21 cellular contexts compared by ENCODE assay signal in the genomic region with DNA sequence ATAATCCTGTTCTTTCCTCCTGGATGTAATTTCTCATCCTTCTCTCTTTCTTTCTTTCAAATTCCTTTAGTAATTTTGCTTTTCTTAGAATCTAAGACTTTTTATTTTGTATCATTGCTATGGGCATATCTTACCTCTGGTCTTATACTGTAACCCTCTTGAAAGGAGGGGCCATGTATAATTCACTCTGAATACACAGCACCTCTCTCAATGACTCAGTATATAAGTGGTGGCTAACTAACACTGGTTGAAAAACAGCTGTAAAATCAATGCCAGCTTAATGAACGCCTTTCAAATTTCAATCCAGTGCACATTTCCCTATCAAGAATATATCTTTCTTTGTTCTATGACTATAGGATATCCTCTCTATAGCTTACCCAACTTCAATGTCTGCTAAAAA. TPM values are rescaled to one million over a fixed set of nuclear protein-coding genes. Genes with fewer than 3 reads are reported as not detected.
DNase-seq lines count a peak whose midpoint lies in the region; ATAC-seq and TF ChIP-seq lines count a peak whose summit lies in the region.
"Had no signal": no experiment of that assay in that cellular context is flagged by ENCODE, and none has a peak within 500 bp of the region (broad histone marks: within the 10 kb centered on the region; RNA-seq: fewer than 3 reads in every experiment).

No MANE protein-coding gene starts in this region.

- peaks cover 9% of the 10 kb centered on the region; the same call in 1 of the 2 replicates for H3F3A ChIP-seq in MM.1S (ENCODE audit: insufficient read depth, low read length)

- peak overlapping the region; percentile 69 for H3K27ac Mint-ChIP-seq in activated naive CD4-positive, alpha-beta T cell treated with anti-CD3 and anti-CD28 coated beads for 36 hours
- H3K27ac Mint-ChIP-seq: CD4-positive, CD25-positive, alpha-beta regulatory T cell had no signal

- H3K79me2 ChIP-seq in MM.1S (ENCODE audit: low read length), result no peaks in the 10 kb centered on the region

- intact Hi-C loops in activated naive CD4-positive, alpha-beta T cell treated with anti-CD3 and anti-CD28 coated beads for 36 hours (cut with micrococcal nuclease), result no loop called here
- intact Hi-C loops in left lung (cut with DNase I), result no loop called here
- intact Hi-C loops in prostate gland (cut with DNase I), result no loop called here

- peaks cover 34% of the 10 kb centered on the region for H3K4me1 ChIP-seq in MM.1S (ENCODE audit: low read length)
- H3K4me1 ChIP-seq in left lung, result no peaks in the 10 kb centered on the region
- no peaks in the 10 kb centered on the region for H3K4me1 ChIP-seq in prostate gland (replicated peaks)
- H3K4me1 ChIP-seq: BLaER1, Peyer's patch had no signal

- no peaks in the 10 kb centered on the region for H4K20me1 ChIP-seq in MM.1S (ENCODE audit: insufficient read depth, low read length)
- H4K20me1 ChIP-seq: BLaER1 had no signal

- H3K36me3 ChIP-seq in MM.1S (replicated peaks; ENCODE audit: insufficient read depth, low read length) (peaks cover 3% of the 10 kb centered on the region; the same call in 1 of the 2 replicates), left lung (peaks cover 0 to 82% of the 10 kb centered on the region in 2 donors), prostate gland (no peaks in the 10 kb centered on the region)

- H3K9ac ChIP-seq in MM.1S (ENCODE audit: low read length), result no peak overlapping the region
- H3K9ac ChIP-seq: BLaER1 had no signal

- H3K9me2 ChIP-seq in MM.1S (replicated peaks; ENCODE audit: insufficient read depth, low read length), result no peaks in the 10 kb centered on the region

- DNase-seq in activated naive CD4-positive, alpha-beta T cell treated with anti-CD3 and anti-CD28 coated beads for 36 hours, result no peak
- no peak for DNase-seq in activated naive CD4-positive, alpha-beta T cell treated with anti-CD3 and anti-CD28 coated beads, Interleukin-2, amount 50 U/mL, for 16 hours
- DNase-seq in DMS53 (lab: John Stamatoyannopoulos, UW) (peak; percentile 69), MM.1S (no peak), left lung (no peak), DMS 273 (lab: John Stamatoyannopoulos, UW; ENCODE audit: unreplicated experiment) (no peak), prostate gland (ENCODE audit: low spot score) (no peak)
- DNase-seq: CD4-positive, CD25-positive, alpha-beta regulatory T cell; GOT3; NCI-H1092; NCI-H1436; NCI-H187; NCI-H2081 treated with DMSO at 0.1 percent for 48 hours; NCI-H2171; NCI-H226; Peyer's patch; SHP77 treated with DMSO at 0.1 percent for 48 hours had no signal

- H3K9me3 Mint-ChIP-seq in activated naive CD4-positive, alpha-beta T cell treated with anti-CD3 and anti-CD28 coated beads for 36 hours, result no peaks in the 10 kb centered on the region
- H3K9me3 Mint-ChIP-seq: CD4-positive, CD25-positive, alpha-beta regulatory T cell had no signal

- H3K27me3 ChIP-seq in MM.1S (replicated peaks; ENCODE audit: insufficient read depth, low read length), result no peaks in the 10 kb centered on the region
- no peaks in the 10 kb centered on the region for H3K27me3 ChIP-seq in left lung
- no peaks in the 10 kb centered on the region for H3K27me3 ChIP-seq in prostate gland (replicated peaks; ENCODE audit: insufficient read depth)
- H3K27me3 ChIP-seq: BLaER1, Peyer's patch had no signal

- TF ChIP-seq POLR2A in prostate gland (IDR thresholded peaks at IDR 0.05), result no peak

- ATAC-seq in left lung (peak; percentile 66), HG02852 (IDR thresholded peaks at IDR 0.05; ENCODE audit: unreplicated experiment) (no peak)
- ATAC-seq: HCT116 had no signal

- H3K36me3 Mint-ChIP-seq in activated naive CD4-positive, alpha-beta T cell treated with anti-CD3 and anti-CD28 coated beads for 36 hours (ENCODE audit: low read depth), result peaks cover 34% of the 10 kb centered on the region

- H3K27me3 Mint-ChIP-seq in activated naive CD4-positive, alpha-beta T cell treated with anti-CD3 and anti-CD28 coated beads for 36 hours (ENCODE audit: low read depth), result no peaks in the 10 kb centered on the region
- H3K27me3 Mint-ChIP-seq: CD4-positive, CD25-positive, alpha-beta regulatory T cell had no signal

- H3K9me3 ChIP-seq in MM.1S (replicated peaks; ENCODE audit: insufficient read depth, low read length), result no peaks in the 10 kb centered on the region
- no peaks in the 10 kb centered on the region for H3K9me3 ChIP-seq in left lung
- H3K9me3 ChIP-seq in prostate gland, result no peaks in the 10 kb centered on the region
- H3K9me3 ChIP-seq: BLaER1, Peyer's patch had no signal

- WGBS in prostate gland, result 92% methylated on average over 1 of the region's 1 CpG

- CTCF ChIA-PET in activated naive CD4-positive, alpha-beta T cell treated with anti-CD3 and anti-CD28 coated beads for 36 hours (lab: Charles Lee), result interaction anchor here (0.7 kb wide), 1 partner anchor 824 kb away, joined by 3 read pairs; no protein-coding TSS in a partner anchor

- no peak for TF ChIP-seq CTCF in MM.1S (IDR thresholded peaks at IDR 0.05; ENCODE audit: low read length)
- TF ChIP-seq CTCF in left lung (IDR thresholded peaks at IDR 0.05), result no peak
- TF ChIP-seq CTCF in prostate gland (IDR thresholded peaks at IDR 0.05), result no peak

- no peak overlapping the region for H3K4me3 ChIP-seq in MM.1S (ENCODE audit: low read length)
- H3K4me3 ChIP-seq in left lung, result no peak overlapping the region
- H3K4me3 ChIP-seq in prostate gland, result no peak overlapping the region
- H3K4me3 ChIP-seq: BLaER1, Peyer's patch had no signal

- no peaks in the 10 kb centered on the region for H3K4me1 Mint-ChIP-seq in activated naive CD4-positive, alpha-beta T cell treated with anti-CD3 and anti-CD28 coated beads for 36 hours (ENCODE audit: low read depth)

- H3K27ac ChIP-seq in MM.1S (ENCODE audit: low read length), result peak overlapping the region; percentile 60; the same call in 1 of the 2 replicates
- no peak overlapping the region for H3K27ac ChIP-seq in left lung
- no peak overlapping the region for H3K27ac ChIP-seq in prostate gland
- H3K27ac ChIP-seq: BLaER1, HL-60, Peyer's patch had no signal

- H3K4me2 ChIP-seq in MM.1S (ENCODE audit: low read depth, low read length), result peak overlapping the region; percentile 51; the same call in 1 of the 2 replicates
- H3K4me2 ChIP-seq: BLaER1 had no signal

- no peak overlapping the region for H3K4me3 Mint-ChIP-seq in activated naive CD4-positive, alpha-beta T cell treated with anti-CD3 and anti-CD28 coated beads for 36 hours
- H3K4me3 Mint-ChIP-seq: CD4-positive, CD25-positive, alpha-beta regulatory T cell had no signal

- H2AFZ ChIP-seq in MM.1S (ENCODE audit: low read length), result no peak overlapping the region

RNA-seq across cellular contexts. Expression of a gene that starts 53.7 kb away (rescaled TPM):
- 10 to 100 TPM; 20.4 TPM for total RNA-seq in activated naive CD4-positive, alpha-beta T cell treated with anti-CD3 and anti-CD28 coated beads for 36 hours
- 10 to 100 TPM; 13.9 to 16.0 TPM for total RNA-seq in left lung
- total RNA-seq in prostate gland, result 10 to 100 TPM; 16.3 to 17.8 TPM
